In genomic region chr10:117137911-117138642, GRCh38 we compare ENCODE assay signal across 9 cellular contexts. TPM values are rescaled to one million over a fixed set of nuclear protein-coding genes. Genes with fewer than 3 reads are reported as not detected.
DNase-seq lines count a peak whose midpoint lies in the region; ATAC-seq, FAIRE-seq and TF ChIP-seq lines count a peak whose summit lies in the region.
"Had no signal": no experiment of that assay in that cellular context is flagged by ENCODE, and none has a peak within 500 bp of the region (broad histone marks: within the 10 kb centered on the region; RNA-seq: fewer than 3 reads in every experiment).

TSS of gene VAX1 (minus strand) at chr10:117138270. CDS start at chr10:117138056, 214 bp downstream.

- no peak for TF ChIP-seq POLR2A in vagina (IDR thresholded peaks at IDR 0.05)

- H3K4me3 ChIP-seq in left ventricle myocardium inferior (peak within 1 kb of the TSS; percentile 58), bronchial epithelial cell (ENCODE audit: low read depth, low read length) (peak within 1 kb of the TSS; percentile 32), mesodermal cell (ENCODE audit: extremely low read depth, insufficient read depth, low read length, poor library complexity, severe bottlenecking) (peak within 1 kb of the TSS; percentile 42), vagina (peak within 1 kb of the TSS; percentile 30 to 35)

- FAIRE-seq in bronchial epithelial cell (lab: Jason Lieb, UNC): no peak

- H3K4me1 ChIP-seq in left ventricle myocardium inferior (peaks cover 37% of the 10 kb centered on the region), mesodermal cell (ENCODE audit: control insufficient read depth, insufficient read depth, low read length, poor library complexity, severe bottlenecking) (peaks cover 22% of the 10 kb centered on the region), vagina (peaks cover 34% of the 10 kb centered on the region)

- DNase-seq in left ventricle myocardium inferior (no peak), left ventricle myocardium superior (no peak), bronchial epithelial cell (ENCODE audit: low read depth) (no peak), vagina (ENCODE audit: extremely low spot score in 2 of 2) (peak in 1 of 2 donors; percentile 52), SHP77 (lab: John Stamatoyannopoulos, UW) (no peak), NCI-H187 treated with DMSO at 0.1 percent for 48 hours (lab: John Stamatoyannopoulos, UW) (no peak), midbrain (lab: John Stamatoyannopoulos, UW) (no peak)
- DNase-seq: amygdala had no signal

- H3K27me3 ChIP-seq in left ventricle myocardium inferior (ENCODE audit: low read depth): peaks cover 99% of the 10 kb centered on the region
- peaks cover 47% of the 10 kb centered on the region for H3K27me3 ChIP-seq in bronchial epithelial cell (ENCODE audit: control insufficient read depth, insufficient read depth, low read length)
- no peaks in the 10 kb centered on the region for H3K27me3 ChIP-seq in vagina

- 1% methylated on average over 31 to 51 of the region's 65 CpGs for WGBS in mesodermal cell (ENCODE audit: insufficient coverage in 2 of 2), 2 experiments

- H3K9me3 ChIP-seq in left ventricle myocardium inferior (replicated peaks) (no peaks in the 10 kb centered on the region), mesodermal cell (ENCODE audit: control insufficient read depth, low read length) (no peaks in the 10 kb centered on the region), vagina (no peaks in the 10 kb centered on the region)

- H3K36me3 ChIP-seq in left ventricle myocardium inferior (no peaks in the 10 kb centered on the region), bronchial epithelial cell (ENCODE audit: control insufficient read depth, insufficient read depth, low read length) (no peaks in the 10 kb centered on the region), mesodermal cell (ENCODE audit: control insufficient read depth, insufficient read depth, low read length) (no peaks in the 10 kb centered on the region), vagina (no peaks in the 10 kb centered on the region)

- intact Hi-C loops in left ventricle myocardium inferior (cut with micrococcal nuclease) (no loop called here), left ventricle myocardium superior (cut with micrococcal nuclease) (no loop called here), vagina (cut with DNase I) (no loop called here)

- TF ChIP-seq CTCF in left ventricle myocardium inferior (IDR thresholded peaks at IDR 0.05; ENCODE audit: borderline replicate concordance) (no peak), bronchial epithelial cell (IDR thresholded peaks at IDR 0.05; ENCODE audit: insufficient read depth, low read length, severe bottlenecking) (no peak), vagina (IDR thresholded peaks at IDR 0.05) (no peak)

- ATAC-seq in left ventricle myocardium superior: no peak

- H3K27ac ChIP-seq in left ventricle myocardium inferior (replicated peaks) (no peak within 1 kb of the TSS), mesodermal cell (ENCODE audit: low read depth, low read length, severe bottlenecking) (no peak within 1 kb of the TSS), vagina (no peak within 1 kb of the TSS)

RNA-seq across cellular contexts. Expression of gene VAX1, which starts in this region (rescaled TPM):
- total RNA-seq in left ventricle myocardium inferior (not detected), left ventricle myocardium superior (not detected), bronchial epithelial cell (not detected in 2 replicates), vagina (not detected)
- 1.1 TPM for polyA plus RNA-seq in mesodermal cell (2013, experiment 1 of 2)
- polyA plus RNA-seq in mesodermal cell (2013, experiment 2 of 2): 1.7 TPM
